10 cellular contexts compared by ENCODE assay signal in the genomic region with DNA sequence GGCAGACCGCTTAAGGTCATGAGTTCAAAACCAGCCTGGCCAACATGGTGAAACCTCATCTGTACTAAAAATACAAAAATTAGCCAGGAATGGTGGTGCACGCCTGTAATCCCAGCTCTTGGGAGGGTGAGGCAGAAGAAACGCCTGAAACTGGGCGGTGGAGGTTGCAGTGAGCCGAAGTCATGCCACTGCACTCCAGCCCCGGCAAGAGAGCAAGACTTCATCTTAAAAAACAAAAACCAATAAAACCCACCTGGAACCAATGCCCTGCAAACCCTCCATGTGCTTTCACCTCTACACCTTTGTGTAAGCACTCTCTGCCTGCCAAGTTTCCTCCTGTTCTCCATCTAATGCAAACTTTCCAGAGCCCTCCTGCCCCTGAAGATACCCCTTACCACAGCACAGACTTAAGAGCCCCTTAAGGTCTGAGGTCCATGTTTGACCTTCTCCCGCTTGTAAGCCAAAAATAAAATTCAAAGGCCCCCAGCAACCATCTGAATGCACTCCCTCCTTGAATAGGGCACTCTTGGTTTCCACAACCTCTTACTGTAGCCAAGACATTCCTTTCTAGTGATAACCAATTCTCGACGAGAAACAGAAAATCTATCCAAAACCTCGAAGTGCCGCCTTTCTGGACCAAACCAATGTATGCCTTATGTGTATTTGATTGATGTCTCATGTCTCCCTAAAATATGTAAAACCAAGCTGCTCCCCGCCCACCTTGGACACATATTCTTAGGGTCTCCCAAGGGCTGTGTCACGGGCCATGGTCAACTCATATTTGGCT. TPM values are rescaled to one million over a fixed set of nuclear protein-coding genes. Genes with fewer than 3 reads are reported as not detected.
DNase-seq lines count a peak whose midpoint lies in the region; ATAC-seq and TF ChIP-seq lines count a peak whose summit lies in the region.
"Had no signal": no experiment of that assay in that cellular context is flagged by ENCODE, and none has a peak within 500 bp of the region (broad histone marks: within the 10 kb centered on the region; RNA-seq: fewer than 3 reads in every experiment).

No MANE protein-coding gene starts in this region.

- H3K9me3 Mint-ChIP-seq in activated naive CD8-positive, alpha-beta T cell (ENCODE audit: low read depth) = no peaks in the 10 kb centered on the region
- H3K9me3 Mint-ChIP-seq in mesothelial cell of epicardium = no peaks in the 10 kb centered on the region

- peaks cover 45% of the 10 kb centered on the region for H3K36me3 Mint-ChIP-seq in activated naive CD8-positive, alpha-beta T cell
- peaks cover 35% of the 10 kb centered on the region for H3K36me3 Mint-ChIP-seq in mesothelial cell of epicardium

- H3K27ac Mint-ChIP-seq in activated naive CD8-positive, alpha-beta T cell = peak overlapping the region; percentile 100
- peak overlapping the region; percentile 62 for H3K27ac Mint-ChIP-seq in mesothelial cell of epicardium

- DNase-seq in HFF-Myc (ENCODE audit: extremely low read depth, low read depth) (no peak), mesothelial cell of epicardium (ENCODE audit: low spot score in 2 of 2, unreplicated experiment in 2 of 2) (no peak), NCI-H510A treated with DMSO at 0.1 percent for 48 hours (lab: John Stamatoyannopoulos, UW) (no peak)
- DNase-seq: NCI-H2171; stimulated activated CD8-positive, alpha-beta memory T cell treated with anti-CD3 and anti-CD28 coated beads, Interleukin-4, amount 100 ng/mL, for 48 hours had no signal

- peaks cover 43% of the 10 kb centered on the region for H3K4me1 Mint-ChIP-seq in activated naive CD8-positive, alpha-beta T cell (ENCODE audit: low read depth)
- H3K4me1 Mint-ChIP-seq in mesothelial cell of epicardium = peaks cover 37% of the 10 kb centered on the region

- peak overlapping the region; percentile 79 for H3K4me3 ChIP-seq in HFF-Myc (replicated peaks; ENCODE audit: low read depth, low read length)

- H3K27me3 Mint-ChIP-seq in activated naive CD8-positive, alpha-beta T cell = no peaks in the 10 kb centered on the region
- no peaks in the 10 kb centered on the region for H3K27me3 Mint-ChIP-seq in mesothelial cell of epicardium (ENCODE audit: low read depth)

- H3K27ac ChIP-seq in C4-2B = peak overlapping the region; percentile 100

- peak overlapping the region; percentile 97 for H3K4me3 Mint-ChIP-seq in activated naive CD8-positive, alpha-beta T cell
- H3K4me3 Mint-ChIP-seq in mesothelial cell of epicardium = peak overlapping the region; percentile 100

- no peak for TF ChIP-seq CTCF in C4-2B (conservative IDR thresholded peaks at IDR 0.05)
- TF ChIP-seq CTCF in HFF-Myc (IDR thresholded peaks at IDR 0.05; ENCODE audit: low read depth, low read length, missing control alignments) = no peak
- no peak for TF ChIP-seq CTCF in mesothelial cell of epicardium (IDR thresholded peaks at IDR 0.05; ENCODE audit: unreplicated experiment)

- ATAC-seq in GM18907 (IDR thresholded peaks at IDR 0.05; ENCODE audit: unreplicated experiment) = no peak
- no peak for ATAC-seq in HG02642 (IDR thresholded peaks at IDR 0.05; ENCODE audit: poor library complexity, unreplicated experiment)
- ATAC-seq in HG03354 (IDR thresholded peaks at IDR 0.05; ENCODE audit: poor library complexity, severe bottlenecking, unreplicated experiment) = no peak

RNA-seq across cellular contexts. Expression of a gene that starts 3.0 kb away (rescaled TPM):
- total RNA-seq in mesothelial cell of epicardium = 1,710 to 1,896 TPM (median 1,851 TPM) in 3 replicates

RNA-seq across cellular contexts. Expression of a gene that starts 41.9 kb away (rescaled TPM):
- total RNA-seq in mesothelial cell of epicardium = 13.2 to 14.4 TPM (median 14.0 TPM) in 3 replicates
